25 cellular contexts compared by ENCODE assay signal in genomic region chr1:229164836-229165285, GRCh38.
DNase-seq lines count a peak whose midpoint lies in the region; TF ChIP-seq lines count a peak whose summit lies in the region.
"Had no signal": no experiment of that assay in that cellular context is flagged by ENCODE, and none has a peak within 500 bp of the region (broad histone marks: within the 10 kb centered on the region; RNA-seq: fewer than 3 reads in every experiment).

No MANE protein-coding gene starts in this region.

- POLR2A ChIA-PET in MCF 10A (lab: Yijun Ruan, JAX): interaction anchor here (1.0 kb wide), 1 partner anchor 109 kb away, joined by 3 read pairs; no protein-coding TSS in a partner anchor

- H3K27ac ChIP-seq in breast epithelium (peak overlapping the region; percentile 62 to 64), muscle layer of duodenum (ENCODE audit: low read length) (peak overlapping the region; percentile 64), transverse colon (peak overlapping the region; percentile 71 to 83 (median 78))
- H3K27ac ChIP-seq: cardiac muscle cell, sigmoid colon, SK-N-MC, uterus had no signal

- TF ChIP-seq EP300 in transverse colon (IDR thresholded peaks at IDR 0.05; ENCODE audit: low read depth): peak; percentile 4

- H3K4me1 ChIP-seq in breast epithelium: peaks cover 4 to 5% of the 10 kb centered on the region in 2 donors
- peaks cover 5 to 11% of the 10 kb centered on the region in 2 donors for H3K4me1 ChIP-seq in muscle layer of duodenum (ENCODE audit: control insufficient read depth in 1 of 2, insufficient read depth in 2 of 2, low read length in 2 of 2)
- H3K4me1 ChIP-seq in transverse colon: peaks cover 7 to 24% (median 15%) of the 10 kb centered on the region in 4 donors
- H3K4me1 ChIP-seq: uterus had no signal

- no peak overlapping the region for H3K27ac Mint-ChIP-seq in MCF 10A (ENCODE audit: low read depth, unreplicated experiment)
- peak overlapping the region; percentile 4 for H3K27ac Mint-ChIP-seq in dendritic cell treated with granulocyte-macrophage colony-stimulating factor and Interleukin-4, amounts not matched to agents 40 ng/mL and 50 ng/mL, for 4 days
- H3K27ac Mint-ChIP-seq: activated CD4-positive, alpha-beta T cell treated with anti-CD3 and anti-CD28 coated beads, Interleukin-2, amount 10 ng/mL, durations not matched to agents 24 days and 14 days; activated naive CD4-positive, alpha-beta T cell treated with anti-CD3 and anti-CD28 coated beads for 36 hours; activated T-cell treated with anti-CD3 and anti-CD28 coated beads, Interleukin-2, amount 50 U/mL, for 72 hours; GM23338; naive thymus-derived CD4-positive, alpha-beta T cell had no signal

- CTCF ChIA-PET in MCF 10A (lab: Yijun Ruan, JAX): no interaction called here

- H3K9me3 ChIP-seq in breast epithelium (no peaks in the 10 kb centered on the region), muscle layer of duodenum (ENCODE audit: control insufficient read depth in 1 of 2, low read length in 2 of 2) (no peaks in the 10 kb centered on the region), transverse colon (no peaks in the 10 kb centered on the region)
- H3K9me3 ChIP-seq: sigmoid colon, uterus had no signal

- no peaks in the 10 kb centered on the region for H3K9me3 Mint-ChIP-seq in MCF 10A (ENCODE audit: unreplicated experiment)
- no peaks in the 10 kb centered on the region for H3K9me3 Mint-ChIP-seq in dendritic cell treated with granulocyte-macrophage colony-stimulating factor and Interleukin-4, amounts not matched to agents 40 ng/mL and 50 ng/mL, for 4 days
- H3K9me3 Mint-ChIP-seq: activated CD4-positive, alpha-beta T cell treated with anti-CD3 and anti-CD28 coated beads, Interleukin-2, amount 10 ng/mL, durations not matched to agents 24 days and 14 days; activated naive CD4-positive, alpha-beta T cell treated with anti-CD3 and anti-CD28 coated beads for 36 hours; activated T-cell treated with anti-CD3 and anti-CD28 coated beads, Interleukin-2, amount 50 U/mL, for 72 hours; CD8-positive, alpha-beta memory T cell; GM23338 had no signal

- H3K36me3 ChIP-seq in breast epithelium (no peaks in the 10 kb centered on the region), muscle layer of duodenum (ENCODE audit: control insufficient read depth in 1 of 2, insufficient read depth in 2 of 2, low read length in 2 of 2) (no peaks in the 10 kb centered on the region), transverse colon (no peaks in the 10 kb centered on the region)
- H3K36me3 ChIP-seq: cardiac muscle cell, sigmoid colon, uterus had no signal

- H3K27me3 ChIP-seq in breast epithelium (no peaks in the 10 kb centered on the region), muscle layer of duodenum (ENCODE audit: low read depth, low read length) (no peaks in the 10 kb centered on the region), transverse colon (no peaks in the 10 kb centered on the region)
- H3K27me3 ChIP-seq: sigmoid colon, uterus had no signal

- in situ Hi-C loops in transverse colon (cut with MboI; ENCODE audit: low pct_ligation_motif_present in 1 of 4, low pct_unique_long_range_greater_than_20kb in 1 of 4, low sequenced_read_pairs in 3 of 4): no loop called here
- in situ Hi-C loops in ACHN (cut with HindIII; ENCODE audit: low pct_ligation_motif_present, low pct_unique_long_range_greater_than_20kb, low sequenced_read_pairs): no loop called here

- H3K27me3 Mint-ChIP-seq in MCF 10A (ENCODE audit: insufficient read depth, unreplicated experiment): peaks cover 34% of the 10 kb centered on the region
- peaks cover 10% of the 10 kb centered on the region for H3K27me3 Mint-ChIP-seq in dendritic cell treated with granulocyte-macrophage colony-stimulating factor and Interleukin-4, amounts not matched to agents 40 ng/mL and 50 ng/mL, for 4 days

- H3K36me3 Mint-ChIP-seq in MCF 10A (ENCODE audit: insufficient read depth, unreplicated experiment): no peaks in the 10 kb centered on the region
- no peaks in the 10 kb centered on the region for H3K36me3 Mint-ChIP-seq in dendritic cell treated with granulocyte-macrophage colony-stimulating factor and Interleukin-4, amounts not matched to agents 40 ng/mL and 50 ng/mL, for 4 days (ENCODE audit: low read depth)
- H3K36me3 Mint-ChIP-seq: CD8-positive, alpha-beta memory T cell; naive thymus-derived CD4-positive, alpha-beta T cell had no signal

- no peaks in the 10 kb centered on the region for H3K4me1 Mint-ChIP-seq in MCF 10A (ENCODE audit: insufficient read depth, unreplicated experiment)
- peaks cover 42% of the 10 kb centered on the region for H3K4me1 Mint-ChIP-seq in dendritic cell treated with granulocyte-macrophage colony-stimulating factor and Interleukin-4, amounts not matched to agents 40 ng/mL and 50 ng/mL, for 4 days (ENCODE audit: low read depth)
- H3K4me1 Mint-ChIP-seq: CD8-positive, alpha-beta memory T cell had no signal

- TF ChIP-seq CTCF in breast epithelium (IDR thresholded peaks at IDR 0.05): no peak
- TF ChIP-seq CTCF in MCF 10A (IDR thresholded peaks at IDR 0.05; ENCODE audit: unreplicated experiment): no peak
- TF ChIP-seq CTCF in transverse colon (IDR thresholded peaks at IDR 0.05): no peak

- H3K4me3 ChIP-seq in breast epithelium: no peak overlapping the region
- no peak overlapping the region for H3K4me3 ChIP-seq in muscle layer of duodenum (ENCODE audit: low read depth in 1 of 2, low read length in 2 of 2)
- no peak overlapping the region for H3K4me3 ChIP-seq in transverse colon
- H3K4me3 ChIP-seq: cardiac muscle cell, GM23338, sigmoid colon, SK-N-MC, uterus had no signal

- WGBS in transverse colon (ENCODE audit: low coverage in 1 of 2), 2 donors: 26 to 46% methylated on average over 6 to 8 of the region's 8 CpGs

- intact Hi-C loops in breast epithelium (cut with DNase I; ENCODE audit: low total_unique reads) (no loop called here), MCF 10A (cut with micrococcal nuclease) (loop anchor here (2.0 kb wide), 1 partner anchor 62 kb away; no protein-coding TSS in a partner anchor), transverse colon (cut with DNase I; ENCODE audit: low total_unique reads) (no loop called here)
- intact Hi-C loops in dendritic cell treated with granulocyte-macrophage colony-stimulating factor and Interleukin-4, amounts not matched to agents 40 ng/mL and 50 ng/mL, for 4 days (cut with micrococcal nuclease): no loop called here

- TF ChIP-seq POLR2A in breast epithelium (IDR thresholded peaks at IDR 0.05) (no peak), transverse colon (IDR thresholded peaks at IDR 0.05) (no peak)

- no peak overlapping the region for H3K4me3 Mint-ChIP-seq in MCF 10A (ENCODE audit: unreplicated experiment)
- H3K4me3 Mint-ChIP-seq in dendritic cell treated with granulocyte-macrophage colony-stimulating factor and Interleukin-4, amounts not matched to agents 40 ng/mL and 50 ng/mL, for 4 days: no peak overlapping the region
- H3K4me3 Mint-ChIP-seq: activated CD4-positive, alpha-beta T cell treated with anti-CD3 and anti-CD28 coated beads, Interleukin-2, amount 10 ng/mL, durations not matched to agents 24 days and 14 days; activated naive CD4-positive, alpha-beta T cell treated with anti-CD3 and anti-CD28 coated beads for 36 hours; activated T-cell treated with anti-CD3 and anti-CD28 coated beads, Interleukin-2, amount 50 U/mL, for 72 hours; CD8-positive, alpha-beta memory T cell; GM23338; naive thymus-derived CD4-positive, alpha-beta T cell had no signal

- BruUV-seq in MCF 10A (replicated peaks; lab: Mats Ljungman, UMichigan): no TSS peak

- DNase-seq in breast epithelium (ENCODE audit: low spot score in 2 of 2) (no peak), MCF 10A (ENCODE audit: unreplicated experiment) (no peak), transverse colon (peak; percentile 55), ACHN (no peak), SKM-1 (lab: John Stamatoyannopoulos, UW; ENCODE audit: unreplicated experiment) (no peak), GOT3 (lab: John Stamatoyannopoulos, UW) (no peak)
- DNase-seq: activated CD4-positive, alpha-beta T cell treated with anti-CD3 and anti-CD28 coated beads, Interleukin-2, amount 10 ng/mL, durations not matched to agents 24 days and 14 days; activated naive CD4-positive, alpha-beta T cell treated with anti-CD3 and anti-CD28 coated beads for 36 hours; activated T-cell treated with anti-CD3 and anti-CD28 coated beads, Interleukin-2, amount 50 U/mL, for 72 hours; CD8-positive, alpha-beta memory T cell; DMS153; KG1; kidney; mammary epithelial cell; naive thymus-derived CD4-positive, alpha-beta T cell; NCI-H1694; NCI-H2171; NCI-H524 treated with DMSO at 0.1 percent for 48 hours; sigmoid colon; uterus had no signal
